ENCODE assay signal across 8 cellular contexts in genomic region chr3:132659370-132660055, GRCh38. TPM values are rescaled to one million over a fixed set of nuclear protein-coding genes. Genes with fewer than 3 reads are reported as not detected.
DNase-seq lines count a peak whose midpoint lies in the region; ATAC-seq and TF ChIP-seq lines count a peak whose summit lies in the region.

A gene with protein sequence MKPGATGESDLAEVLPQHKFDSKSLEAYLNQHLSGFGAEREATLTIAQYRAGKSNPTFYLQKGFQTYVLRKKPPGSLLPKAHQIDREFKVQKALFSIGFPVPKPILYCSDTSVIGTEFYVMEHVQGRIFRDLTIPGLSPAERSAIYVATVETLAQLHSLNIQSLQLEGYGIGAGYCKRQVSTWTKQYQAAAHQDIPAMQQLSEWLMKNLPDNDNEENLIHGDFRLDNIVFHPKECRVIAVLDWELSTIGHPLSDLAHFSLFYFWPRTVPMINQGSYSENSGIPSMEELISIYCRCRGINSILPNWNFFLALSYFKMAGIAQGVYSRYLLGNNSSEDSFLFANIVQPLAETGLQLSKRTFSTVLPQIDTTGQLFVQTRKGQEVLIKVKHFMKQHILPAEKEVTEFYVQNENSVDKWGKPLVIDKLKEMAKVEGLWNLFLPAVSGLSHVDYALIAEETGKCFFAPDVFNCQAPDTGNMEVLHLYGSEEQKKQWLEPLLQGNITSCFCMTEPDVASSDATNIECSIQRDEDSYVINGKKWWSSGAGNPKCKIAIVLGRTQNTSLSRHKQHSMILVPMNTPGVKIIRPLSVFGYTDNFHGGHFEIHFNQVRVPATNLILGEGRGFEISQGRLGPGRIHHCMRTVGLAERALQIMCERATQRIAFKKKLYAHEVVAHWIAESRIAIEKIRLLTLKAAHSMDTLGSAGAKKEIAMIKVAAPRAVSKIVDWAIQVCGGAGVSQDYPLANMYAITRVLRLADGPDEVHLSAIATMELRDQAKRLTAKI (minus strand): TSS chr3:132659809. CDS start chr3:132659751, 58 bp downstream.

- H3K36me3 Mint-ChIP-seq in T-helper 17 cell (ENCODE audit: low read depth): peaks cover 6% of the 10 kb centered on the region

- peak within 1 kb of the TSS; percentile 98 for H3K4me3 Mint-ChIP-seq in T-helper 17 cell

- H4K20me1 ChIP-seq in mammary epithelial cell (ENCODE audit: insufficient read depth, low read length): no peaks in the 10 kb centered on the region

- dilution Hi-C loops in mammary epithelial cell (cut with HindIII; ENCODE audit: low sequenced_read_pairs): no loop called here

- H3K27ac Mint-ChIP-seq in T-helper 17 cell: peak within 1 kb of the TSS; percentile 96

- peaks cover 48% of the 10 kb centered on the region for H3K4me1 Mint-ChIP-seq in T-helper 17 cell

- H3K4me3 ChIP-seq in mammary epithelial cell (replicated peaks in 1 of 3; ENCODE audit: insufficient read depth in 1 of 3, low read depth in 2 of 3, low read length in 3 of 3) (peak within 1 kb of the TSS; percentile 69 to 99 (median 93)), iPS-18c (ENCODE audit: insufficient read depth, low read depth, low read length) (peak within 1 kb of the TSS; percentile 98), gastrocnemius medialis (peak within 1 kb of the TSS; percentile 77 to 88 (median 80))

- H3K27ac ChIP-seq in mammary epithelial cell (ENCODE audit: insufficient read depth, low read depth, low read length): peak within 1 kb of the TSS; percentile 86
- H3K27ac ChIP-seq in gastrocnemius medialis: peak within 1 kb of the TSS; percentile 87 to 91 (median 90)

- H3K27me3 ChIP-seq in mammary epithelial cell (ENCODE audit: insufficient read depth, low read length) (no peaks in the 10 kb centered on the region), gastrocnemius medialis (no peaks in the 10 kb centered on the region)

- in situ Hi-C loops in mammary epithelial cell (cut with MboI; ENCODE audit: low sequenced_read_pairs in 2 of 2): no loop called here
- in situ Hi-C loops in gastrocnemius medialis (cut with MboI; ENCODE audit: low sequenced_read_pairs in 4 of 4): no loop called here

- TSS peak; percentile 52 for BruUV-seq in mammary epithelial cell (replicated peaks; lab: Mats Ljungman, UMichigan)

- TF ChIP-seq POLR2A in gastrocnemius medialis (IDR thresholded peaks at IDR 0.05): peak; percentile 33 to 36

- DNase-seq in A172 (ENCODE audit: low spot score) (peak; percentile 57), NCI-H1092 treated with DMSO at 0.1 percent for 48 hours (lab: John Stamatoyannopoulos, UW) (peak; percentile 77), T-helper 17 cell (peak in 2 of 3 donors; percentile 14 to 16), mammary epithelial cell (peak; percentile 71), gastrocnemius medialis (peak; percentile 47 to 60)

- H3K9me3 ChIP-seq in T-helper 17 cell (ENCODE audit: control insufficient read depth, low read length, poor library complexity, severe bottlenecking) (no peaks in the 10 kb centered on the region), mammary epithelial cell (replicated peaks; ENCODE audit: insufficient read depth, low read length) (no peaks in the 10 kb centered on the region), iPS-18c (ENCODE audit: control insufficient read depth, insufficient read depth, low read length) (no peaks in the 10 kb centered on the region), gastrocnemius medialis (no peaks in the 10 kb centered on the region)

- peak within 1 kb of the TSS; percentile 85 for H3K9ac ChIP-seq in mammary epithelial cell (ENCODE audit: insufficient read depth, low read length)

- intact Hi-C loops in mammary epithelial cell (cut with micrococcal nuclease): no loop called here
- intact Hi-C loops in gastrocnemius medialis (cut with DNase I; ENCODE audit: low total_unique reads): loop anchor here (1.0 to 2.0 kb wide), 2 partner anchors 63 to 242 kb away; partner anchors contain the start of genes DNAJC13 and NPHP3

- peak; percentile 74 for TF ChIP-seq CTCF in GM12873 (IDR thresholded peaks at IDR 0.05; ENCODE audit: insufficient read depth, low read depth, low read length, missing control alignments)
- peak; percentile 66 to 70 for TF ChIP-seq CTCF in mammary epithelial cell (conservative IDR thresholded peaks at IDR 0.05 in 1 of 2, IDR thresholded peaks at IDR 0.05 in 1 of 2; ENCODE audit: extremely low read depth in 1 of 2, insufficient read depth in 1 of 2, low read depth in 1 of 2, low read length in 2 of 2)
- peak; percentile 46 to 77 (median 56) for TF ChIP-seq CTCF in gastrocnemius medialis (IDR thresholded peaks at IDR 0.05 in 4 of 5, conservative IDR thresholded peaks at IDR 0.05 in 1 of 5)

- H3K36me3 ChIP-seq in mammary epithelial cell (ENCODE audit: insufficient read depth, low read length) (no peaks in the 10 kb centered on the region), gastrocnemius medialis (no peaks in the 10 kb centered on the region)

- ATAC-seq in HG02759 (IDR thresholded peaks at IDR 0.05; ENCODE audit: unreplicated experiment): peak; percentile 61
- peak; percentile 36 for ATAC-seq in T-helper 17 cell
- ATAC-seq in gastrocnemius medialis: peak; percentile 73

- 2% methylated on average over 23 of the region's 34 CpGs for WGBS in mammary epithelial cell (ENCODE audit: low coverage, missing lambda C conversion rate)

- no peaks in the 10 kb centered on the region for H3K27me3 Mint-ChIP-seq in T-helper 17 cell

- H3K4me2 ChIP-seq in mammary epithelial cell (ENCODE audit: insufficient read depth, low read depth, low read length): peak within 1 kb of the TSS; percentile 97

- peak within 1 kb of the TSS; percentile 96 for H2AFZ ChIP-seq in mammary epithelial cell (ENCODE audit: low read depth, low read length)

- CTCF ChIA-PET in mammary epithelial cell (lab: Charles Lee; ENCODE audit: low non-redundant PET): no interaction called here

- peaks cover 89% of the 10 kb centered on the region for H3K79me2 ChIP-seq in mammary epithelial cell (ENCODE audit: insufficient read depth, low read length)

- peaks cover 5% of the 10 kb centered on the region for H3K4me1 ChIP-seq in mammary epithelial cell (ENCODE audit: insufficient read depth, low read length)
- H3K4me1 ChIP-seq in gastrocnemius medialis: peaks cover 29 to 37% of the 10 kb centered on the region in 2 donors

RNA-seq across cellular contexts. Expression of the gene that starts here (rescaled TPM):
- total RNA-seq in A172 (2014; rRNA removed; shearing (Covaris generic)): 10.9 and 17.7 TPM in 2 replicates
- total RNA-seq in T-helper 17 cell: 10 to 100 TPM; 24.2 to 28.4 TPM
- total RNA-seq in mammary epithelial cell: 10 to 100 TPM; 24.9 to 32.2 TPM
- 11.9 TPM for polyA plus RNA-seq in mammary epithelial cell
- polyA minus RNA-seq in mammary epithelial cell: 38.7 TPM
- 10 to 100 TPM in 1 of 4 donors, 1 to 10 TPM in 3; 2.2 to 12.4 (median 4.4) TPM for total RNA-seq in gastrocnemius medialis

Comparison
In these comparisons a context has a peak if more than half of its experiments do, and no peak if none do; other contexts are left out.
1. Peak in every context shown above with its lines: DNase-seq, ATAC-seq, H3K4me3 ChIP-seq and H3K27ac ChIP-seq.
2. DNase-seq: peak in every context shown above with its lines; median percentile 77 in NCI-H1092 treated with DMSO at 0.1 percent for 48 hours; 71 in mammary epithelial cell; 57 in A172; 54 in gastrocnemius medialis; 15 in T-helper 17 cell.